Comparison of ENCODE assay signal across 3 cellular contexts in the genomic region with DNA sequence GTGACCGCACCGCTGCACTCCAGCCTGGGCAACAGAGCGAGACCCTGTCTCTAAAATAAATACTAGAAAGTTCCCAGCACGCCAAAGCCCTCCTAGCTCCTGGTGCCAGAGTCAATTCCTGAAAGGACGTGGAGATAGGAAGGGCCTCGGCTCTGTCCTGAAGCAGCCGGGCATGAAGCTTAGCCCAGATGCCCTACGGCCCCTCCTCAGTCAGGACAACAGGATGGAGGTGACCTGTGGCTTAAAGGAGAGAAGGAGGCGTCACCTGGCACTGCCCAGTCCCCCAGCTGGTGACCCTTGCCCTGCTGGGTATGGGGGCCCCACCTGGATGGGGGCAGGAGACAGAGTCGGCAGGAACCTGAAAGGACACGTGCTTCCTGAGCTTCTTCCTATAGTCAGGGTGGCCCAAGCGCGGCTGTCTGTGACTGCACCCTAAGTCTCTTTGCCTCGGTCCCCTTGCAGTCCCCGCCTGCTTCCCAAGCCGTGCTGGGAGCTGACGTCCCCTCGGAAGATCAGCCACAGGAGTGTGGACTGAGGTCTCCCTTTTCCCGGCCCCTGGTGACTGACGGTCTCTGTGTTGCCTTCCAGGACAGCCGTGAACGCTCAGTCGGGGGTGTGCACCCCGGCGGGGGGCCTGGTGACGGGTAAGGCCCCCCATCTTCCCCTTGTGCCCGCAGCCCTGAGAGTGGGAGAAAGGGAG.
TF ChIP-seq lines count a peak whose summit lies in the region.

No MANE protein-coding gene starts in this region.

TF ChIP-seq in SK-N-SH, 30 proteins besides CTCF, POLR2A, EP300 and RAD21:
- TF ChIP-seq, protein P1, sequence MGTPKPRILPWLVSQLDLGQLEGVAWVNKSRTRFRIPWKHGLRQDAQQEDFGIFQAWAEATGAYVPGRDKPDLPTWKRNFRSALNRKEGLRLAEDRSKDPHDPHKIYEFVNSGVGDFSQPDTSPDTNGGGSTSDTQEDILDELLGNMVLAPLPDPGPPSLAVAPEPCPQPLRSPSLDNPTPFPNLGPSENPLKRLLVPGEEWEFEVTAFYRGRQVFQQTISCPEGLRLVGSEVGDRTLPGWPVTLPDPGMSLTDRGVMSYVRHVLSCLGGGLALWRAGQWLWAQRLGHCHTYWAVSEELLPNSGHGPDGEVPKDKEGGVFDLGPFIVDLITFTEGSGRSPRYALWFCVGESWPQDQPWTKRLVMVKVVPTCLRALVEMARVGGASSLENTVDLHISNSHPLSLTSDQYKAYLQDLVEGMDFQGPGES (IDR thresholded peaks at IDR 0.05; ENCODE audit: low read depth, low read length) = no peak
- no peak for TF ChIP-seq GATA2 (CRISPR knock-in tag; IDR thresholded peaks at IDR 0.05)

TF ChIP-seq in SK-N-SH treated with all-trans-retinoic acid at 6 μM for 48 hours, 23 proteins besides CTCF, POLR2A, EP300 and RAD21:
- TF ChIP-seq, protein P2, sequence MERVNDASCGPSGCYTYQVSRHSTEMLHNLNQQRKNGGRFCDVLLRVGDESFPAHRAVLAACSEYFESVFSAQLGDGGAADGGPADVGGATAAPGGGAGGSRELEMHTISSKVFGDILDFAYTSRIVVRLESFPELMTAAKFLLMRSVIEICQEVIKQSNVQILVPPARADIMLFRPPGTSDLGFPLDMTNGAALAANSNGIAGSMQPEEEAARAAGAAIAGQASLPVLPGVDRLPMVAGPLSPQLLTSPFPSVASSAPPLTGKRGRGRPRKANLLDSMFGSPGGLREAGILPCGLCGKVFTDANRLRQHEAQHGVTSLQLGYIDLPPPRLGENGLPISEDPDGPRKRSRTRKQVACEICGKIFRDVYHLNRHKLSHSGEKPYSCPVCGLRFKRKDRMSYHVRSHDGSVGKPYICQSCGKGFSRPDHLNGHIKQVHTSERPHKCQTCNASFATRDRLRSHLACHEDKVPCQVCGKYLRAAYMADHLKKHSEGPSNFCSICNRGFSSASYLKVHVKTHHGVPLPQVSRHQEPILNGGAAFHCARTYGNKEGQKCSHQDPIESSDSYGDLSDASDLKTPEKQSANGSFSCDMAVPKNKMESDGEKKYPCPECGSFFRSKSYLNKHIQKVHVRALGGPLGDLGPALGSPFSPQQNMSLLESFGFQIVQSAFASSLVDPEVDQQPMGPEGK (CRISPR knock-in tag; IDR thresholded peaks at IDR 0.05; ENCODE audit: borderline replicate concordance) = no peak
- TF ChIP-seq SNAI2 (CRISPR knock-in tag; IDR thresholded peaks at IDR 0.05) (no peak), CSDC2 (CRISPR knock-in tag; IDR thresholded peaks at IDR 0.05) (no peak), ZC3H10 (CRISPR knock-in tag; IDR thresholded peaks at IDR 0.05) (no peak), ARNTL (CRISPR knock-in tag; IDR thresholded peaks at IDR 0.05; ENCODE audit: borderline replicate concordance, low read depth) (no peak), ESRRG (CRISPR knock-in tag; IDR thresholded peaks at IDR 0.05) (no peak), BACH2 (CRISPR knock-in tag; IDR thresholded peaks at IDR 0.05; ENCODE audit: borderline replicate concordance) (no peak), TOX (CRISPR knock-in tag; IDR thresholded peaks at IDR 0.05; ENCODE audit: borderline replicate concordance) (no peak), ZNF565 (CRISPR knock-in tag; conservative IDR thresholded peaks at IDR 0.05; ENCODE audit: low read depth) (no peak), TCF4 (CRISPR knock-in tag; IDR thresholded peaks at IDR 0.05; ENCODE audit: borderline replicate concordance) (no peak), OSR1 (CRISPR knock-in tag; IDR thresholded peaks at IDR 0.05) (no peak), ZFP3 (CRISPR knock-in tag; IDR thresholded peaks at IDR 0.05) (no peak), PPARA (CRISPR knock-in tag; IDR thresholded peaks at IDR 0.05; ENCODE audit: borderline replicate concordance) (no peak), ZFP30 (CRISPR knock-in tag; IDR thresholded peaks at IDR 0.05) (no peak), GLIS3 (CRISPR knock-in tag; IDR thresholded peaks at IDR 0.05) (no peak), RARB (CRISPR knock-in tag; IDR thresholded peaks at IDR 0.05) (no peak)
- TF ChIP-seq, protein P3, sequence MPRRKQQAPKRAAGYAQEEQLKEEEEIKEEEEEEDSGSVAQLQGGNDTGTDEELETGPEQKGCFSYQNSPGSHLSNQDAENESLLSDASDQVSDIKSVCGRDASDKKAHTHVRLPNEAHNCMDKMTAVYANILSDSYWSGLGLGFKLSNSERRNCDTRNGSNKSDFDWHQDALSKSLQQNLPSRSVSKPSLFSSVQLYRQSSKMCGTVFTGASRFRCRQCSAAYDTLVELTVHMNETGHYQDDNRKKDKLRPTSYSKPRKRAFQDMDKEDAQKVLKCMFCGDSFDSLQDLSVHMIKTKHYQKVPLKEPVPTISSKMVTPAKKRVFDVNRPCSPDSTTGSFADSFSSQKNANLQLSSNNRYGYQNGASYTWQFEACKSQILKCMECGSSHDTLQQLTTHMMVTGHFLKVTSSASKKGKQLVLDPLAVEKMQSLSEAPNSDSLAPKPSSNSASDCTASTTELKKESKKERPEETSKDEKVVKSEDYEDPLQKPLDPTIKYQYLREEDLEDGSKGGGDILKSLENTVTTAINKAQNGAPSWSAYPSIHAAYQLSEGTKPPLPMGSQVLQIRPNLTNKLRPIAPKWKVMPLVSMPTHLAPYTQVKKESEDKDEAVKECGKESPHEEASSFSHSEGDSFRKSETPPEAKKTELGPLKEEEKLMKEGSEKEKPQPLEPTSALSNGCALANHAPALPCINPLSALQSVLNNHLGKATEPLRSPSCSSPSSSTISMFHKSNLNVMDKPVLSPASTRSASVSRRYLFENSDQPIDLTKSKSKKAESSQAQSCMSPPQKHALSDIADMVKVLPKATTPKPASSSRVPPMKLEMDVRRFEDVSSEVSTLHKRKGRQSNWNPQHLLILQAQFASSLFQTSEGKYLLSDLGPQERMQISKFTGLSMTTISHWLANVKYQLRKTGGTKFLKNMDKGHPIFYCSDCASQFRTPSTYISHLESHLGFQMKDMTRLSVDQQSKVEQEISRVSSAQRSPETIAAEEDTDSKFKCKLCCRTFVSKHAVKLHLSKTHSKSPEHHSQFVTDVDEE (CRISPR knock-in tag; IDR thresholded peaks at IDR 0.05) = no peak

TF ChIP-seq in GM23338, 12 proteins besides CTCF, POLR2A, EP300 and RAD21:
- TF ChIP-seq, protein P4, sequence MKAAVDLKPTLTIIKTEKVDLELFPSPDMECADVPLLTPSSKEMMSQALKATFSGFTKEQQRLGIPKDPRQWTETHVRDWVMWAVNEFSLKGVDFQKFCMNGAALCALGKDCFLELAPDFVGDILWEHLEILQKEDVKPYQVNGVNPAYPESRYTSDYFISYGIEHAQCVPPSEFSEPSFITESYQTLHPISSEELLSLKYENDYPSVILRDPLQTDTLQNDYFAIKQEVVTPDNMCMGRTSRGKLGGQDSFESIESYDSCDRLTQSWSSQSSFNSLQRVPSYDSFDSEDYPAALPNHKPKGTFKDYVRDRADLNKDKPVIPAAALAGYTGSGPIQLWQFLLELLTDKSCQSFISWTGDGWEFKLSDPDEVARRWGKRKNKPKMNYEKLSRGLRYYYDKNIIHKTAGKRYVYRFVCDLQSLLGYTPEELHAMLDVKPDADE (IDR thresholded peaks at IDR 0.05) = no peak
- no peak for TF ChIP-seq EZH2 (IDR thresholded peaks at IDR 0.05; ENCODE audit: low read depth, unreplicated experiment)
- no peak for TF ChIP-seq ZNF114 (CRISPR knock-in tag; IDR thresholded peaks at IDR 0.05)
- no peak for TF ChIP-seq EZH2phosphoT487 (IDR thresholded peaks at IDR 0.05; ENCODE audit: unreplicated experiment)
